Comparison of ENCODE assay signal across 2 cellular contexts in the genomic region with DNA sequence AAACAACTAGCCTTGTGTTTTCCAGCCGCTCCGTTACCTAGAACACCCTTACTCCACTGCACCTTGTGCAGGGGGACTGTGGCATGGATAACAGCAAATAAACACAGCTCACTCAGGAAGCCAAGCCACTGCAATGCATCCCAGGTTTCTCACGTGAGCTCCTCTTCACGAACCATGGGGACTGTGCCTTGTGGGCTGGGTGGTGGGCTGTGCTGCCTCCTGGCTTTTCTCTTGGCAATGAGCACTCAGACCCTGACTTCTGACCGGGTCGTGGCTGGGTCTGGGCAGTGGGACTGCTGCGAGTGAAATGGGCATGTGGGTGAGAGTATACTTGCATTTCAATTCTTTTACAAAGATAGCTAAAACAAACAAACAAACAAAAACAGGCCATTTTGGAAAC.
TF ChIP-seq lines count a peak whose summit lies in the region.

No MANE protein-coding gene starts in this region.

TF ChIP-seq in GM23338, 12 proteins besides CTCF, POLR2A, EP300 and RAD21 (continues in another document):
- TF ChIP-seq ZNF114 (CRISPR knock-in tag; IDR thresholded peaks at IDR 0.05), result no peak
- TF ChIP-seq STAT1 (IDR thresholded peaks at IDR 0.05; ENCODE audit: unreplicated experiment), result no peak
- no peak for TF ChIP-seq ZNF462 (CRISPR knock-in tag; IDR thresholded peaks at IDR 0.05)
- no peak for TF ChIP-seq NANOG (IDR thresholded peaks at IDR 0.05; ENCODE audit: borderline replicate concordance)
- TF ChIP-seq CREB1 (CRISPR knock-in tag; IDR thresholded peaks at IDR 0.05; ENCODE audit: low read depth), result no peak
- TF ChIP-seq ZNF331 (CRISPR knock-in tag; IDR thresholded peaks at IDR 0.05; ENCODE audit: low read depth), result no peak
- no peak for TF ChIP-seq EZH2phosphoT487 (IDR thresholded peaks at IDR 0.05; ENCODE audit: unreplicated experiment)
- TF ChIP-seq REST (IDR thresholded peaks at IDR 0.05; ENCODE audit: unreplicated experiment), result no peak
- no peak for TF ChIP-seq POLR2AphosphoS5 (IDR thresholded peaks at IDR 0.05; ENCODE audit: low read depth)
- TF ChIP-seq ETS1 (IDR thresholded peaks at IDR 0.05), result no peak

TF ChIP-seq in WTC11, 78 proteins besides CTCF, POLR2A, EP300 and RAD21:
- TF ChIP-seq ZNF121 (CRISPR knock-in tag; IDR thresholded peaks at IDR 0.05) (0 out of 2 replicates have a peak, but pooled peaks have one; percentile 59), SOX15 (CRISPR knock-in tag; IDR thresholded peaks at IDR 0.05) (no peak)
TF ChIP-seq in WTC11: peak in this region for 1.
